Comparison of ENCODE assay signal across 9 cellular contexts in the genomic region with DNA sequence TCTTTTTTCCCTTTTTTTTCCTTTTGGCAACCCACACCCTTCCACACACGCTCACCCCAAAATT. TPM values are rescaled to one million over a fixed set of nuclear protein-coding genes. Genes with fewer than 3 reads are reported as not detected.
A peak's percentile ranks its signal among the peaks of the same experiment; 100 is the strongest.
DNase-seq lines count a peak whose midpoint lies in the region; ATAC-seq and TF ChIP-seq lines count a peak whose summit lies in the region.
"Had no signal": no experiment of that assay in that cellular context is flagged by ENCODE, and none has a peak within 500 bp of the region (broad histone marks: within the 10 kb centered on the region; RNA-seq: fewer than 3 reads in every experiment).

TSS of gene NLK (plus strand) at position 21 of the 64 bp plus-strand sequence. CDS start 197 bp downstream, outside the sequence.

- POLR2A ChIA-PET in activated CD8-positive, alpha-beta memory T cell treated with anti-CD3 and anti-CD28 coated beads for 36 hours (lab: Charles Lee) = no interaction called here

- no peak for TF ChIP-seq POLR2A in transverse colon (IDR thresholded peaks at IDR 0.05)

- DNase-seq in activated CD8-positive, alpha-beta memory T cell treated with anti-CD3 and anti-CD28 coated beads, Interleukin-2, amount 50 U/mL, for 48 hours = no peak
- DNase-seq in central memory CD8-positive, alpha-beta T cell (ENCODE audit: low spot score in 2 of 2) = no peak
- DNase-seq in memory B cell (ENCODE audit: low spot score in 2 of 2) = no peak
- no peak for DNase-seq in transverse colon
- DNase-seq in stimulated activated CD4-positive, alpha-beta T cell treated with anti-CD3 and anti-CD28 coated beads, Interleukin-4, amount 100 ng/mL, for 4 hours = no peak
- DNase-seq in hepatic stellate cell (ENCODE audit: low spot score) = no peak
- DNase-seq: activated effector memory CD4-positive, alpha-beta T cell treated with Interleukin-2 at 50 U/mL for 16 hours had no signal

- peaks cover 20 to 47% (median 33%) of the 10 kb centered on the region in 4 donors for H3K4me1 ChIP-seq in transverse colon

- ATAC-seq in central memory CD8-positive, alpha-beta T cell (replicated peaks; ENCODE audit: extremely low read depth, poor library complexity, severe bottlenecking) = no peak
- ATAC-seq in memory B cell (ENCODE audit: low read depth) = no peak
- ATAC-seq in HG03521 (IDR thresholded peaks at IDR 0.05; ENCODE audit: unreplicated experiment) = no peak

- peak within 1 kb of the TSS; percentile 87 to 97 (median 94) for H3K27ac ChIP-seq in transverse colon

- in situ Hi-C loops in transverse colon (cut with MboI; ENCODE audit: low pct_ligation_motif_present in 1 of 4, low pct_unique_long_range_greater_than_20kb in 1 of 4, low sequenced_read_pairs in 3 of 4) = loop anchor here in 3 of 4 donors (25.0 kb wide), 4 partner anchors 95 to 705 kb away; no protein-coding TSS in a partner anchor

- WGBS in transverse colon (ENCODE audit: low coverage in 1 of 2), 2 donors = 83 to 100% methylated on average over 1 of the region's 1 CpG

- H3K27me3 Mint-ChIP-seq in central memory CD8-positive, alpha-beta T cell = no peaks in the 10 kb centered on the region
- H3K27me3 Mint-ChIP-seq in memory B cell = peaks cover 2% of the 10 kb centered on the region

- no peak for TF ChIP-seq CTCF in transverse colon (IDR thresholded peaks at IDR 0.05)

- H3K36me3 Mint-ChIP-seq in central memory CD8-positive, alpha-beta T cell (ENCODE audit: insufficient read depth) = peaks cover 9% of the 10 kb centered on the region
- H3K36me3 Mint-ChIP-seq in memory B cell = no peaks in the 10 kb centered on the region

- peaks cover 64% of the 10 kb centered on the region for H3K4me1 Mint-ChIP-seq in central memory CD8-positive, alpha-beta T cell
- peaks cover 44% of the 10 kb centered on the region for H3K4me1 Mint-ChIP-seq in memory B cell

- H3K36me3 ChIP-seq in transverse colon = no peaks in the 10 kb centered on the region

- H3K27me3 ChIP-seq in transverse colon = no peaks in the 10 kb centered on the region

- TF ChIP-seq EP300 in transverse colon (IDR thresholded peaks at IDR 0.05; ENCODE audit: low read depth) = no peak

- no peaks in the 10 kb centered on the region for H3K9me3 Mint-ChIP-seq in central memory CD8-positive, alpha-beta T cell
- H3K9me3 Mint-ChIP-seq in memory B cell = peaks cover 3% of the 10 kb centered on the region

- peak within 1 kb of the TSS; percentile 89 for H3K4me3 Mint-ChIP-seq in central memory CD8-positive, alpha-beta T cell
- peak within 1 kb of the TSS; percentile 91 for H3K4me3 Mint-ChIP-seq in memory B cell

- no peaks in the 10 kb centered on the region for H3K9me3 ChIP-seq in transverse colon

- CTCF ChIA-PET in activated CD8-positive, alpha-beta memory T cell treated with anti-CD3 and anti-CD28 coated beads for 36 hours (lab: Charles Lee) = interaction anchor here (0.7 kb wide), 1 partner anchor 8 kb away, joined by 3 read pairs; no protein-coding TSS in a partner anchor

- intact Hi-C loops in transverse colon (cut with DNase I; ENCODE audit: low total_unique reads) = no loop called here

- H3K4me3 ChIP-seq in transverse colon = peak within 1 kb of the TSS; percentile 72 to 97 (median 94)

- peak within 1 kb of the TSS; percentile 88 for H3K27ac Mint-ChIP-seq in central memory CD8-positive, alpha-beta T cell (ENCODE audit: low read depth)
- H3K27ac Mint-ChIP-seq in memory B cell = peak within 1 kb of the TSS; percentile 88

RNA-seq across cellular contexts. Expression of gene NLK, which starts in this region (rescaled TPM):
- 10 to 100 TPM; 12.9 TPM for total RNA-seq in activated CD8-positive, alpha-beta memory T cell treated with anti-CD3 and anti-CD28 coated beads for 36 hours
- total RNA-seq in transverse colon = 10 to 100 TPM in 3 of 4 donors, 1 to 10 TPM in 1; 6.2 to 40.5 (median 29.9) TPM
